ENCODE assay signal across 24 cellular contexts in the genomic region with DNA sequence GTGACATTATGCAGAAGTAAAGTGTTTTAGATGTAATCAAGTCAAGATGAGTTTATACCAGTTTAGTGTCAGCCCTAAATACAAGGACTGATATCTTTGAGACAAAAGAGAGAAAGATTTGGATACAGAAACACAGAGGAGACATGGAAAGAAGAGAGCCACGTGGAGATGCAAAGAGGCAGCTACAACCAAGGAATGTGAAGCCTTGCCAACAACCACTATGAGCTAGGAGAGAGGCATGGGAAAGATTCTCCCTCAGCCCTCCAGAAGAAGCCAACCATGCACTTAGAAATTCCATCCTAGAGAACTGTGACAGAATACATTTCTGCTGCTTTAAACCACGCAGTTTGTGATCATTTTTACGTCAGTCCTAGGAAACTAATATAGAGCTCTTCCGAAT.
A peak's percentile ranks its signal among the peaks of the same experiment; 100 is the strongest.
DNase-seq lines count a peak whose midpoint lies in the region; ATAC-seq and TF ChIP-seq lines count a peak whose summit lies in the region.
"Had no signal": no experiment of that assay in that cellular context is flagged by ENCODE, and none has a peak within 500 bp of the region (broad histone marks: within the 10 kb centered on the region; RNA-seq: fewer than 3 reads in every experiment).

No MANE protein-coding gene starts in this region.

- CTCF ChIA-PET in Calu3 (lab: Charles Lee) = no interaction called here

- DNase-seq in GM03348 (ENCODE audit: low spot score) = peak; percentile 65
- peak; percentile 45 for DNase-seq in amniotic epithelial cell (ENCODE audit: low read depth)
- peak; percentile 23 for DNase-seq in fibroblast of mammary gland (ENCODE audit: low read depth)
- DNase-seq in thyroid gland = peak; percentile 24 to 39
- DNase-seq in Calu3 = no peak
- DNase-seq: activated CD4-positive, alpha-beta memory T cell treated with anti-CD3 and anti-CD28 coated beads, Interleukin-2, amount 10 ng/mL, durations not matched to agents 7 days and 5 days; activated gamma-delta T cell treated with Interleukin-2 at 50 U/mL for 16 hours; activated T-cell treated with anti-CD3 and anti-CD28 coated beads for 4 hours; adrenal gland; DMS 273 treated with DMSO at 0.1 percent for 48 hours; effector memory CD4-positive, alpha-beta T cell; heart left ventricle; immature natural killer cell; NCI-H1048; NCI-H2029 treated with DMSO at 0.1 percent for 48 hours; stimulated activated CD4-positive, alpha-beta T cell treated with anti-CD3 and anti-CD28 coated beads, Interleukin-2, amount 100 ng/mL, for 48 hours; stimulated activated naive CD8-positive, alpha-beta T cell treated with anti-CD3 and anti-CD28 coated beads, Interleukin-15, Interleukin-2, amounts not matched to agents 100 U/mL and 50 U/mL, for 24 hours; transverse colon had no signal

- H3K4me3 Mint-ChIP-seq in Calu3 (ENCODE audit: low read depth, unreplicated experiment) = no peak overlapping the region
- H3K4me3 Mint-ChIP-seq: activated CD4-positive, alpha-beta memory T cell treated with anti-CD3 and anti-CD28 coated beads, Interleukin-2, amount 10 ng/mL, durations not matched to agents 7 days and 5 days; immature natural killer cell had no signal

- H3K4me1 Mint-ChIP-seq in Calu3 (ENCODE audit: low read depth, unreplicated experiment) = no peaks in the 10 kb centered on the region
- H3K4me1 Mint-ChIP-seq: activated CD4-positive, alpha-beta memory T cell treated with anti-CD3 and anti-CD28 coated beads, Interleukin-2, amount 10 ng/mL, durations not matched to agents 7 days and 5 days; immature natural killer cell had no signal

- no peaks in the 10 kb centered on the region for H3K36me3 Mint-ChIP-seq in Calu3 (ENCODE audit: insufficient read depth, unreplicated experiment)
- H3K36me3 Mint-ChIP-seq: immature natural killer cell had no signal

- H3K9me3 ChIP-seq in thyroid gland = no peaks in the 10 kb centered on the region
- H3K9me3 ChIP-seq: adrenal gland, esophagus muscularis mucosa, heart left ventricle, transverse colon had no signal

- H3K27ac Mint-ChIP-seq in Calu3 (ENCODE audit: unreplicated experiment) = no peak overlapping the region
- H3K27ac Mint-ChIP-seq: activated CD4-positive, alpha-beta memory T cell treated with anti-CD3 and anti-CD28 coated beads, Interleukin-2, amount 10 ng/mL, durations not matched to agents 7 days and 5 days; immature natural killer cell had no signal

- 45 to 54% methylated on average over 4 of the region's 4 CpGs for WGBS in thyroid gland, 2 donors

- no peak overlapping the region for H3K27ac ChIP-seq in thyroid gland
- H3K27ac ChIP-seq: adrenal gland, C4-2B, esophagus muscularis mucosa, heart left ventricle, KMS-11, transverse colon had no signal

- H3K27me3 Mint-ChIP-seq in Calu3 (ENCODE audit: unreplicated experiment) = no peaks in the 10 kb centered on the region
- H3K27me3 Mint-ChIP-seq: activated CD4-positive, alpha-beta memory T cell treated with anti-CD3 and anti-CD28 coated beads, Interleukin-2, amount 10 ng/mL, durations not matched to agents 7 days and 5 days had no signal

- TF ChIP-seq CTCF in fibroblast of mammary gland (conservative IDR thresholded peaks at IDR 0.05; ENCODE audit: control insufficient read depth, insufficient read depth, low read depth, low read length) = no peak
- no peak for TF ChIP-seq CTCF in thyroid gland (IDR thresholded peaks at IDR 0.05)
- TF ChIP-seq CTCF in Calu3 (IDR thresholded peaks at IDR 0.05; ENCODE audit: unreplicated experiment) = no peak

- intact Hi-C loops in thyroid gland (cut with DNase I) = no loop called here
- intact Hi-C loops in Calu3 (cut with micrococcal nuclease; ENCODE audit: unreplicated experiment) = no loop called here

- no peaks in the 10 kb centered on the region for H3K27me3 ChIP-seq in thyroid gland
- H3K27me3 ChIP-seq: adrenal gland, esophagus muscularis mucosa, heart left ventricle, transverse colon had no signal

- ATAC-seq in HG03565 (IDR thresholded peaks at IDR 0.05; ENCODE audit: unreplicated experiment) (no peak), HG02870 (IDR thresholded peaks at IDR 0.05; ENCODE audit: unreplicated experiment) (no peak)
- ATAC-seq: heart left ventricle; stimulated activated naive CD8-positive, alpha-beta T cell treated with anti-CD3 and anti-CD28 coated beads, Interleukin-15, Interleukin-2, amounts not matched to agents 100 U/mL and 50 U/mL, for 24 hours had no signal

- H3K4me3 ChIP-seq in fibroblast of mammary gland (ENCODE audit: control insufficient read depth, low read depth, low read length) (no peak overlapping the region), thyroid gland (replicated peaks in 1 of 3) (no peak overlapping the region)
- H3K4me3 ChIP-seq: adrenal gland, esophagus muscularis mucosa, heart left ventricle, smooth muscle cell, transverse colon had no signal

- no peaks in the 10 kb centered on the region for H3K4me1 ChIP-seq in thyroid gland
- H3K4me1 ChIP-seq: adrenal gland, esophagus muscularis mucosa, heart left ventricle, transverse colon had no signal

- no peak for TF ChIP-seq POLR2A in thyroid gland (IDR thresholded peaks at IDR 0.05)

- no peaks in the 10 kb centered on the region for H3K36me3 ChIP-seq in thyroid gland
- H3K36me3 ChIP-seq: adrenal gland, esophagus muscularis mucosa, heart left ventricle, transverse colon had no signal

- no TSS peak for BruUV-seq in Calu3 (replicated peaks; lab: Mats Ljungman, UMichigan)

- H3K9me3 Mint-ChIP-seq in Calu3 (ENCODE audit: low read depth, unreplicated experiment) = no peaks in the 10 kb centered on the region
- H3K9me3 Mint-ChIP-seq: activated CD4-positive, alpha-beta memory T cell treated with anti-CD3 and anti-CD28 coated beads, Interleukin-2, amount 10 ng/mL, durations not matched to agents 7 days and 5 days had no signal
